In genomic region chr10:60646966-60647796, GRCh38 we compare ENCODE assay signal across 8 cellular contexts.
DNase-seq lines count a peak whose midpoint lies in the region; ATAC-seq and TF ChIP-seq lines count a peak whose summit lies in the region.

No MANE protein-coding gene starts in this region.

- H3K9me3 ChIP-seq in right atrium auricular region = no peaks in the 10 kb centered on the region
- H3K9me3 ChIP-seq in spleen = no peaks in the 10 kb centered on the region

- H3K36me3 ChIP-seq in GM06990 (ENCODE audit: control insufficient read depth, insufficient read depth, low read length) (no peaks in the 10 kb centered on the region), right atrium auricular region (no peaks in the 10 kb centered on the region), spleen (no peaks in the 10 kb centered on the region)

- WGBS in spleen, 5 donors = 20 to 28% (median 23%) methylated on average over 6 of the region's 6 CpGs

- intact Hi-C loops in spleen (cut with DNase I; ENCODE audit: low total_unique reads) = loop anchor here (5.0 to 10.0 kb wide), 2 partner anchors 205 to 542 kb away; no protein-coding TSS in a partner anchor

- H3K9me3 Mint-ChIP-seq in activated naive CD4-positive, alpha-beta T cell treated with anti-CD3 and anti-CD28 coated beads, Interleukin-2, amount 50 U/mL, for 72 hours = no peaks in the 10 kb centered on the region

- H3K4me1 ChIP-seq in right atrium auricular region (no peaks in the 10 kb centered on the region), spleen (peaks cover 0 to 21% (median 5%) of the 10 kb centered on the region in 6 donors)

- TF ChIP-seq POLR2A in spleen (IDR thresholded peaks at IDR 0.05) = no peak

- no peak overlapping the region for H3K27ac Mint-ChIP-seq in activated naive CD4-positive, alpha-beta T cell treated with anti-CD3 and anti-CD28 coated beads, Interleukin-2, amount 50 U/mL, for 72 hours

- TF ChIP-seq CTCF in AG09319 (IDR thresholded peaks at IDR 0.05; ENCODE audit: low read depth, low read length) (peak; percentile 62), GM06990 (IDR thresholded peaks at IDR 0.05; ENCODE audit: insufficient read depth, low read length, poor library complexity, severe bottlenecking) (peak; percentile 61), right atrium auricular region (IDR thresholded peaks at IDR 0.05) (peak; percentile 67 to 77), spleen (IDR thresholded peaks at IDR 0.05 in 8 of 11, conservative IDR thresholded peaks at IDR 0.05 in 3 of 11) (peak; percentile 31 to 76 (median 71))

- DNase-seq in AG09319 (ENCODE audit: extremely low read depth, low read depth) (peak; percentile 19), GM06990 (ENCODE audit: extremely low read depth, insufficient read length) (peak; percentile 5), NCI-H460 (ENCODE audit: extremely low read depth, low read depth) (peak; percentile 73), right atrium auricular region (ENCODE audit: low spot score) (no peak), spleen (no peak)
- DNase-seq in activated naive CD4-positive, alpha-beta T cell treated with anti-CD3 and anti-CD28 coated beads, Interleukin-2, amount 50 U/mL, for 72 hours (ENCODE audit: low spot score in 2 of 2) = peak in 1 of 2 donors; percentile 64

- no peak overlapping the region for H3K27ac ChIP-seq in right atrium auricular region
- no peak overlapping the region for H3K27ac ChIP-seq in spleen

- 0 out of 2 replicates have a peak, but pooled peaks cover 1% of the 10 kb centered on the region for H3K27me3 ChIP-seq in GM06990 (replicated peaks; ENCODE audit: control insufficient read depth, insufficient read depth, low read length)
- no peaks in the 10 kb centered on the region for H3K27me3 ChIP-seq in right atrium auricular region
- no peaks in the 10 kb centered on the region for H3K27me3 ChIP-seq in spleen (replicated peaks in 1 of 7)

- no peak overlapping the region for H3K4me3 ChIP-seq in GM06990 (replicated peaks; ENCODE audit: low read depth, low read length)
- H3K4me3 ChIP-seq in right atrium auricular region = no peak overlapping the region
- no peak overlapping the region for H3K4me3 ChIP-seq in spleen

- H3K36me3 Mint-ChIP-seq in activated naive CD4-positive, alpha-beta T cell treated with anti-CD3 and anti-CD28 coated beads, Interleukin-2, amount 50 U/mL, for 72 hours = no peaks in the 10 kb centered on the region

- peak; percentile 70 for ATAC-seq in HG02885 (IDR thresholded peaks at IDR 0.05; ENCODE audit: poor library complexity, unreplicated experiment)
- ATAC-seq in activated naive CD4-positive, alpha-beta T cell treated with anti-CD3 and anti-CD28 coated beads, Interleukin-2, amount 50 U/mL, for 72 hours = peak; percentile 54 to 61
- ATAC-seq in HG02981 (IDR thresholded peaks at IDR 0.05; ENCODE audit: unreplicated experiment) = no peak

Comparison
In these comparisons a context has a peak if more than half of its experiments do, and no peak if none do; other contexts are left out.
1. DNase-seq: peak in AG09319 (single experiment), GM06990 (single experiment) and NCI-H460 (single experiment); none in right atrium auricular region (single experiment) and spleen (single experiment).
2. Peak in every context shown above with its lines, with median percentiles within 50 percentile points of each other: CTCF ChIP-seq.